Comparison of ENCODE assay signal across 22 cellular contexts in the genomic region with DNA sequence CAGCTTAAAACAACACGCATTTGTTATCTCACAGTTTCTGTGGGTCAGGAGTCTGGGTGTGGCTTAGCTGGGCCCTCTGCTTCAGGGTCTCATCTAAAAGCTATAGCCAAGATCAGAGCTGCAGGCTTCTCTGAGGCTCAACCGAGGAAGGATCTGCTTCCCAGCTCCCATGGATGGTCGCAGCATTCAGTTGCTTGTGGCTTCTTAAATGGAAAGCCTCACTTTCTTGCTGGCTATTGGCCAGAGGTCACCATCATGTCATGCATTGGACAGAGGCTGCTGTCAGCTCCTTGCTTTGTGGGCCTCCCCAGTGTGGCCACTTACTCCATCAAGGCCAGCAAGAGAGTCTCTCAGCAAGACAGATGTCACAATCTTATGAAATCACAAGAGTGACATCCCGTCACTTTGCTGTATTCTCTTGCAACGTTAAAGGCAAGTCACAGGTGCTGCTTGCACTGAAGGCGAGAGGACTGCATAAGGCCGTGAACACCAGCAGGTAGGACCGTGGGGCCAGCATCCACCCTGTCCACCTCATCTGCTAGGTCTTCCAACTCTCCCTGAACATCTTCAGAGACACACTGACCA.
DNase-seq lines count a peak whose midpoint lies in the region; ATAC-seq and TF ChIP-seq lines count a peak whose summit lies in the region.
"Had no signal": no experiment of that assay in that cellular context is flagged by ENCODE, and none has a peak within 500 bp of the region (broad histone marks: within the 10 kb centered on the region; RNA-seq: fewer than 3 reads in every experiment).

No MANE protein-coding gene starts in this region.

- H3K36me3 ChIP-seq in DND-41 (ENCODE audit: insufficient read depth, low read length), result no peaks in the 10 kb centered on the region
- H3K36me3 ChIP-seq in psoas muscle (ENCODE audit: insufficient read depth in 1 of 2, low read depth in 1 of 2), result no peaks in the 10 kb centered on the region
- H3K36me3 ChIP-seq: brain microvascular endothelial cell, ovary, tibial artery, WERI-Rb-1 had no signal

- no peaks in the 10 kb centered on the region for H3K36me3 Mint-ChIP-seq in T-helper 17 cell (ENCODE audit: low read depth)

- peaks cover 4% of the 10 kb centered on the region for H3K9me3 ChIP-seq in DND-41 (ENCODE audit: insufficient read depth, low read length, severe bottlenecking)
- H3K9me3 ChIP-seq in T-helper 17 cell (ENCODE audit: control insufficient read depth, low read length, poor library complexity, severe bottlenecking), result no peaks in the 10 kb centered on the region
- H3K9me3 ChIP-seq in psoas muscle, result no peaks in the 10 kb centered on the region
- H3K9me3 ChIP-seq: ovary, tibial artery had no signal

- no peak overlapping the region for H3K4me3 ChIP-seq in DND-41 (ENCODE audit: low read depth in 1 of 2, low read length in 2 of 2)
- H3K4me3 ChIP-seq in psoas muscle, result no peak overlapping the region
- H3K4me3 ChIP-seq: ovary, tibial artery had no signal

- no peaks in the 10 kb centered on the region for H3K79me2 ChIP-seq in DND-41 (ENCODE audit: insufficient read depth, low read length)

- H3K27ac ChIP-seq in DND-41 (ENCODE audit: low read length) (peak overlapping the region; percentile 2; the same call in 1 of the 2 replicates), psoas muscle (peak overlapping the region; percentile 73)
- H3K27ac ChIP-seq: brain microvascular endothelial cell, KMS-11, ovary, tibial artery, WERI-Rb-1 had no signal

- WGBS in psoas muscle, 3 donors, result 76 to 88% (median 83%) methylated on average over 8 of the region's 8 CpGs

- H3K27me3 ChIP-seq in DND-41 (ENCODE audit: insufficient read depth, low read length, poor library complexity) (no peaks in the 10 kb centered on the region), psoas muscle (ENCODE audit: insufficient read depth in 3 of 3, low read length in 2 of 3) (no peaks in the 10 kb centered on the region)
- H3K27me3 ChIP-seq: brain microvascular endothelial cell, ovary, tibial artery had no signal

- H3K27ac Mint-ChIP-seq in T-helper 17 cell, result peak overlapping the region; percentile 19
- H3K27ac Mint-ChIP-seq: activated naive CD8-positive, alpha-beta T cell treated with anti-CD3 and anti-CD28 coated beads, Interleukin-2, amount 50 U/mL, for 24 hours; stimulated activated naive CD8-positive, alpha-beta T cell treated with anti-CD3 and anti-CD28 coated beads, Interleukin-15, Interleukin-2, amounts not matched to agents 100 ng/mL and 50 ng/mL, for 24 hours had no signal

- H3K4me1 ChIP-seq in DND-41 (ENCODE audit: insufficient read depth, low read length) (peaks cover 53% of the 10 kb centered on the region), psoas muscle (peaks cover 36% of the 10 kb centered on the region)

- H3K4me2 ChIP-seq in DND-41 (ENCODE audit: insufficient read depth, low read length), result no peak overlapping the region
- H3K4me2 ChIP-seq: KMS-11 had no signal

- no peak overlapping the region for H3K9ac ChIP-seq in DND-41 (ENCODE audit: low read depth, low read length)
- H3K9ac ChIP-seq: KMS-11 had no signal

- TF ChIP-seq CTCF in DND-41 (IDR thresholded peaks at IDR 0.05; ENCODE audit: borderline replicate concordance, extremely low read depth, low read length, poor library complexity, severe bottlenecking), result no peak
- no peak for TF ChIP-seq CTCF in psoas muscle (IDR thresholded peaks at IDR 0.05)

- intact Hi-C loops in left cardiac atrium (cut with DNase I) (no loop called here), psoas muscle (cut with DNase I) (no loop called here)

- no peak overlapping the region for H2AFZ ChIP-seq in DND-41 (ENCODE audit: low read depth, low read length)

- H3K4me3 Mint-ChIP-seq in T-helper 17 cell, result no peak overlapping the region
- H3K4me3 Mint-ChIP-seq: activated naive CD8-positive, alpha-beta T cell treated with anti-CD3 and anti-CD28 coated beads, Interleukin-2, amount 50 U/mL, for 24 hours; stimulated activated naive CD8-positive, alpha-beta T cell treated with anti-CD3 and anti-CD28 coated beads, Interleukin-15, Interleukin-2, amounts not matched to agents 100 ng/mL and 50 ng/mL, for 24 hours had no signal

- ATAC-seq in DND-41 (ENCODE audit: insufficient read depth, low read depth) (no peak), T-helper 17 cell (no peak), left cardiac atrium (no peak), psoas muscle (peak; percentile 17 to 50 (median 42)), HG03354 (IDR thresholded peaks at IDR 0.05; ENCODE audit: poor library complexity, severe bottlenecking, unreplicated experiment) (no peak)
- ATAC-seq: activated naive CD8-positive, alpha-beta T cell treated with anti-CD3 and anti-CD28 coated beads, Interleukin-2, amount 50 U/mL, for 24 hours; PC-3 had no signal

- H3K4me1 Mint-ChIP-seq in T-helper 17 cell, result peaks cover 38% of the 10 kb centered on the region

- no peak for DNase-seq in DND-41
- DNase-seq in T-helper 17 cell, result no peak
- DNase-seq in left cardiac atrium, result peak; percentile 10
- peak in 1 of 2 donors; percentile 33 for DNase-seq in psoas muscle
- DNase-seq in HUDEP-2 (lab: John Stamatoyannopoulos, UW; ENCODE audit: unreplicated experiment in 76 of 76), result no peak
- DNase-seq in NCI-H524 treated with DMSO at 0.1 percent for 48 hours (lab: John Stamatoyannopoulos, UW), result no peak
- DNase-seq: activated naive CD8-positive, alpha-beta T cell treated with anti-CD3 and anti-CD28 coated beads, Interleukin-2, amount 50 U/mL, for 24 hours; cortex of kidney; GOT3; hippocampal formation; NCI-H187 treated with DMSO at 0.1 percent for 48 hours; NCI-H2227 treated with DMSO at 0.1 percent for 48 hours; PC-3; stimulated activated CD4-positive, alpha-beta T cell treated with anti-CD3 and anti-CD28 coated beads, Interleukin-4, amount 100 ng/mL, for 1 hour; T-helper 2 cell; WERI-Rb-1 had no signal

- no peaks in the 10 kb centered on the region for H4K20me1 ChIP-seq in DND-41 (ENCODE audit: insufficient read depth, low read length)

- H3K27me3 Mint-ChIP-seq in T-helper 17 cell, result no peaks in the 10 kb centered on the region

Comparison
In these comparisons a context has a peak if more than half of its experiments do, and no peak if none do; other contexts are left out.
1. ATAC-seq: peak in psoas muscle (4 of 4); none in DND-41 (single experiment), T-helper 17 cell (single experiment), left cardiac atrium (0 of 2) and HG03354 (single experiment).